In the genomic region with DNA sequence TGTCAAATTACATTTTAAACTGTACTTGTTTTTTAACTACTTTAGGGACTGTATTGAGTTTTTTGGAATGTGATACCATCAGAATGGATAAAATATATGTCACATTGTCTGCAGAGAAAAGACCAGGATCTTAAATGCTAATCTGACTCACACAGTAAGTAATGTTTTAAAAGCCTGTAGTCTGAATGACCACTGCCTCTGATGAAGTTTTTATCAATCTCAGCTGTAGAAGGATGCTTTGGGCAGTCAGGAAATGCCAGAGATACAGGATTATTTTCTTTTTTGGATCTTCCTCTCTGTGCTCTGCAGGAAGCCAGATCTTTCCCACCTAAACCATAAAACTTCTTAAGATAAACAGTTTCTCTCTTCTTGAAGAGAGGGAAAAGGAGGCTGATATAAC, we compare ENCODE assay signal across 18 cellular contexts.
DNase-seq lines count a peak whose midpoint lies in the region; ATAC-seq and TF ChIP-seq lines count a peak whose summit lies in the region.
"Had no signal": no experiment of that assay in that cellular context is flagged by ENCODE, and none has a peak within 500 bp of the region (broad histone marks: within the 10 kb centered on the region; RNA-seq: fewer than 3 reads in every experiment).

No MANE protein-coding gene starts in this region.

- H3K23ac ChIP-seq in IMR-90 (ENCODE audit: low read depth, low read length) = no peak overlapping the region

- ATAC-seq in IMR-90 (ENCODE audit: low read depth) = peak; percentile 60; the same call in 1 of the 2 replicates
- ATAC-seq in gastrocnemius medialis = no peak
- ATAC-seq in HG03432 (IDR thresholded peaks at IDR 0.05; ENCODE audit: unreplicated experiment) = no peak
- ATAC-seq: HCT116, PC-3 had no signal

- peaks cover 7% of the 10 kb centered on the region; the same call in 1 of the 2 replicates for H3K9me1 ChIP-seq in IMR-90 (ENCODE audit: insufficient read depth, low read length)

- no peak overlapping the region for H3K18ac ChIP-seq in IMR-90 (ENCODE audit: low read depth, low read length)

- no peak overlapping the region for H3K14ac ChIP-seq in IMR-90 (replicated peaks; ENCODE audit: low read depth, low read length)

- H2BK5ac ChIP-seq in IMR-90 (ENCODE audit: low read depth, low read length, poor library complexity, severe bottlenecking) = no peak overlapping the region

- H3K4ac ChIP-seq in IMR-90 (ENCODE audit: low read depth, low read length) = no peak overlapping the region

- no peak overlapping the region for H4K8ac ChIP-seq in IMR-90 (ENCODE audit: low read depth in 2 of 2, low read length in 2 of 2)

- no peaks in the 10 kb centered on the region; the same call in 1 of the 2 replicates for H3K27me3 ChIP-seq in IMR-90 (ENCODE audit: control insufficient read depth, insufficient read depth, low read length)
- no peaks in the 10 kb centered on the region for H3K27me3 ChIP-seq in gastrocnemius medialis
- H3K27me3 ChIP-seq: SJSA1 had no signal

- dilution Hi-C loops in IMR-90 (cut with HindIII; ENCODE audit: low sequenced_read_pairs, unreplicated experiment) = no loop called here

- in situ Hi-C loops in IMR-90 (cut with MboI; ENCODE audit: low sequenced_read_pairs) = no loop called here
- in situ Hi-C loops in gastrocnemius medialis (cut with MboI; ENCODE audit: low sequenced_read_pairs in 4 of 4) = no loop called here

- no peak overlapping the region for H3K4me2 ChIP-seq in IMR-90 (ENCODE audit: low read depth, low read length)

- no peak for TF ChIP-seq POLR2A in IMR-90 (IDR thresholded peaks at IDR 0.05; ENCODE audit: low read depth, low read length)
- no peak for TF ChIP-seq POLR2A in gastrocnemius medialis (IDR thresholded peaks at IDR 0.05)

- peak overlapping the region; percentile 40 for H3K27ac Mint-ChIP-seq in mesothelial cell of epicardium
- H3K27ac Mint-ChIP-seq: CD14-positive monocyte had no signal

- no peak overlapping the region for H2BK20ac ChIP-seq in IMR-90 (ENCODE audit: low read depth, low read length)

- H2AFZ ChIP-seq in IMR-90 (replicated peaks; ENCODE audit: low read length, poor library complexity) = no peak overlapping the region

- H3K9ac ChIP-seq in IMR-90 (ENCODE audit: low read depth, low read length) = no peak overlapping the region

- BruUV-seq in IMR-90 (replicated peaks; lab: Mats Ljungman, UMichigan) = no TSS peak

- H3K9me3 Mint-ChIP-seq in mesothelial cell of epicardium = no peaks in the 10 kb centered on the region

- TF ChIP-seq CTCF in IMR-90 (conservative IDR thresholded peaks at IDR 0.05; ENCODE audit: low read depth, low read length) (no peak), choroid plexus epithelial cell (conservative IDR thresholded peaks at IDR 0.05; ENCODE audit: low read depth, low read length) (no peak), mesothelial cell of epicardium (IDR thresholded peaks at IDR 0.05; ENCODE audit: unreplicated experiment) (no peak), gastrocnemius medialis (IDR thresholded peaks at IDR 0.05 in 4 of 5, conservative IDR thresholded peaks at IDR 0.05 in 1 of 5) (no peak)

- no peak overlapping the region for H2AK9ac ChIP-seq in IMR-90 (replicated peaks; ENCODE audit: low read depth, low read length, poor library complexity)

- CTCF ChIA-PET in IMR-90 (lab: Yijun Ruan, JAX) = no interaction called here

- H3K4me1 ChIP-seq in IMR-90 (ENCODE audit: control insufficient read depth, insufficient read depth, low read length) (no peaks in the 10 kb centered on the region; the same call in 1 of the 2 replicates), gastrocnemius medialis (no peaks in the 10 kb centered on the region)
- H3K4me1 ChIP-seq: Caco-2 had no signal

- H3K79me1 ChIP-seq in IMR-90 (ENCODE audit: low read depth in 1 of 2, low read length in 2 of 2) = no peaks in the 10 kb centered on the region

- H3K4me3 ChIP-seq in IMR-90 (ENCODE audit: insufficient read depth, low read depth, low read length) = no peak overlapping the region
- no peak overlapping the region for H3K4me3 ChIP-seq in choroid plexus epithelial cell (ENCODE audit: low read depth, low read length)
- H3K4me3 ChIP-seq in gastrocnemius medialis = no peak overlapping the region
- H3K4me3 ChIP-seq: SJSA1 had no signal

- no peak overlapping the region for H3K4me3 Mint-ChIP-seq in mesothelial cell of epicardium
- H3K4me3 Mint-ChIP-seq: CD14-positive monocyte had no signal

- H3K4me1 Mint-ChIP-seq in mesothelial cell of epicardium = peaks cover 32% of the 10 kb centered on the region
- H3K4me1 Mint-ChIP-seq: CD14-positive monocyte had no signal

- H3K36me3 Mint-ChIP-seq in mesothelial cell of epicardium = no peaks in the 10 kb centered on the region
- H3K36me3 Mint-ChIP-seq: CD14-positive monocyte had no signal

- peak; percentile 8 for DNase-seq in COLO829 (ENCODE audit: low spot score)
- DNase-seq in IMR-90 = peak; percentile 48
- peak; percentile 30 for DNase-seq in choroid plexus epithelial cell (ENCODE audit: low read depth)
- DNase-seq in mesothelial cell of epicardium (ENCODE audit: low spot score in 2 of 2, unreplicated experiment in 2 of 2) = no peak
- DNase-seq in gastrocnemius medialis = no peak
- no peak for DNase-seq in C1 segment of cervical spinal cord (lab: John Stamatoyannopoulos, UW)
- no peak for DNase-seq in HT-29 (ENCODE audit: low spot score)
- DNase-seq: Caco-2, DMS53, GDM1, KBM-7, NCI-H1092 treated with DMSO at 0.1 percent for 48 hours, NCI-H1694, PC-3 had no signal

- H3K27me3 Mint-ChIP-seq in mesothelial cell of epicardium (ENCODE audit: low read depth) = no peaks in the 10 kb centered on the region

- H4K5ac ChIP-seq in IMR-90 (ENCODE audit: low read depth, low read length) = no peak overlapping the region

- no peak overlapping the region for H4K91ac ChIP-seq in IMR-90 (ENCODE audit: insufficient read depth, low read depth, low read length)

- H3K36me3 ChIP-seq in IMR-90 (ENCODE audit: control insufficient read depth, insufficient read depth, low read length) (no peaks in the 10 kb centered on the region), gastrocnemius medialis (no peaks in the 10 kb centered on the region)
- H3K36me3 ChIP-seq: SJSA1 had no signal

- H4K20me1 ChIP-seq in IMR-90 (ENCODE audit: insufficient read depth, low read length) = no peaks in the 10 kb centered on the region

- H3K9me3 ChIP-seq in IMR-90 (ENCODE audit: control insufficient read depth, insufficient read depth, low read length) (no peaks in the 10 kb centered on the region), gastrocnemius medialis (no peaks in the 10 kb centered on the region)
- H3K9me3 ChIP-seq: Caco-2, SJSA1 had no signal

- H3K56ac ChIP-seq in IMR-90 (ENCODE audit: extremely low read depth, insufficient read depth, low read length) = no peak overlapping the region

- intact Hi-C loops in IMR-90 (cut with micrococcal nuclease) = no loop called here
- intact Hi-C loops in gastrocnemius medialis (cut with DNase I; ENCODE audit: low total_unique reads) = no loop called here

- POLR2A ChIA-PET in IMR-90 (lab: Charles Lee; ENCODE audit: unreplicated experiment) = interaction anchor here (0.6 to 0.7 kb wide), 3 partner anchors 30 to 158 kb away, joined by 3 to 13 read pairs (median 3); no protein-coding TSS in a partner anchor

- H3K27ac ChIP-seq in IMR-90 (ENCODE audit: insufficient read depth, low read length) (no peak overlapping the region), gastrocnemius medialis (no peak overlapping the region)
- H3K27ac ChIP-seq: SJSA1 had no signal

- no peak overlapping the region for H2BK15ac ChIP-seq in IMR-90 (ENCODE audit: low read depth, low read length)

- no peak overlapping the region for H2AK5ac ChIP-seq in IMR-90 (ENCODE audit: low read depth, low read length)

- TF ChIP-seq RAD21 in IMR-90 (IDR thresholded peaks at IDR 0.05; ENCODE audit: low read length) = no peak

- H2BK120ac ChIP-seq in IMR-90 (ENCODE audit: low read depth, low read length) = no peak overlapping the region

TF ChIP-seq in IMR-90, 13 proteins besides CTCF, POLR2A, EP300 and RAD21:
- TF ChIP-seq RCOR1 (IDR thresholded peaks at IDR 0.05; ENCODE audit: insufficient replicate concordance, low read length) (no peak), MXI1 (IDR thresholded peaks at IDR 0.05; ENCODE audit: borderline replicate concordance, low read depth, low read length) (no peak), CHD1 (IDR thresholded peaks at IDR 0.05; ENCODE audit: low read depth, low read length) (no peak), USF2 (IDR thresholded peaks at IDR 0.05; ENCODE audit: low read depth, low read length) (no peak), CEBPB (IDR thresholded peaks at IDR 0.05; ENCODE audit: low read depth, low read length) (no peak), FOS (IDR thresholded peaks at IDR 0.05; ENCODE audit: low read depth, low read length) (no peak), SMC3 (IDR thresholded peaks at IDR 0.05; ENCODE audit: low read depth, low read length) (no peak), MAZ (IDR thresholded peaks at IDR 0.05; ENCODE audit: borderline replicate concordance, low read depth, low read length) (no peak)
- TF ChIP-seq, protein P1, sequence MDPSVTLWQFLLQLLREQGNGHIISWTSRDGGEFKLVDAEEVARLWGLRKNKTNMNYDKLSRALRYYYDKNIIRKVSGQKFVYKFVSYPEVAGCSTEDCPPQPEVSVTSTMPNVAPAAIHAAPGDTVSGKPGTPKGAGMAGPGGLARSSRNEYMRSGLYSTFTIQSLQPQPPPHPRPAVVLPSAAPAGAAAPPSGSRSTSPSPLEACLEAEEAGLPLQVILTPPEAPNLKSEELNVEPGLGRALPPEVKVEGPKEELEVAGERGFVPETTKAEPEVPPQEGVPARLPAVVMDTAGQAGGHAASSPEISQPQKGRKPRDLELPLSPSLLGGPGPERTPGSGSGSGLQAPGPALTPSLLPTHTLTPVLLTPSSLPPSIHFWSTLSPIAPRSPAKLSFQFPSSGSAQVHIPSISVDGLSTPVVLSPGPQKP (IDR thresholded peaks at IDR 0.05; ENCODE audit: borderline replicate concordance, low read depth, low read length) = no peak

Comparison
In these comparisons a context has a peak if more than half of its experiments do, and no peak if none do; other contexts are left out.
1. DNase-seq: peak in COLO829 (single experiment), IMR-90 (single experiment) and choroid plexus epithelial cell (single experiment); none in mesothelial cell of epicardium (0 of 2), gastrocnemius medialis (0 of 2), C1 segment of cervical spinal cord (0 of 14) and HT-29 (single experiment).